In the genomic region with DNA sequence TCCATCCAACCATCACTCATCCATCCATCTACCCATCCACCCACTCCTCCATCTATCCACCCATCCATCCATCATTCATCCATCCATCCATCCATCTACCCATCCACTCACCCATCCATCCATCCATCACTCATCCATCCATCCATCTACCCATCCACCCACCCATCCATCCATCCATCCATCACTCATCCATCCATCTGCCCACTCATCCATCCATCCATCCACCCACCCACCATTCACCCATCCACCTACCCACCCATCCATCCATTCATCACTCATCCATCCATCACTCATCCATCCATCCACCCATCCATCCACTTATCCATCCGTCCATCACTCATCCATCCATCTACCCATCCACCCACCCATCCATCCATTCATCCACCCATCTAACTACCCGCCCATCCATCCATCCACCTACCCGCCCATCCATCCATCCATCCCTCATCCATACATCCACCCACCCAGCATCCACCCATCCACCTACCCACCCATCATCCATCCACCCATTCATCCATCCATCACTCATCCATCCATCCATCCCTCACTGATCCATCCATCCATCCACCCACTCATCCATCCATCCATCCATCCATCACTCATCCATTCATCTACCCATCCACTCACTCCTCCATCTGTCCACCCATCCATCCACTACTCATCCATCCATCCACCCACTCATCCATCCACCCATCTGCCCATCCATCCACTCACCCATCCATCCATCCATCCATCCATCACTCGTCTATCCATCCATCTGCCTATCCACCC, we compare ENCODE assay signal across 24 cellular contexts. TPM values are rescaled to one million over a fixed set of nuclear protein-coding genes. Genes with fewer than 3 reads are reported as not detected.
"Had no signal": no experiment of that assay in that cellular context is flagged by ENCODE, and none has a peak within 500 bp of the region (broad histone marks: within the 10 kb centered on the region; RNA-seq: fewer than 3 reads in every experiment).

No MANE protein-coding gene starts in this region.

- H3K9ac ChIP-seq: parathyroid adenoma had no signal

- H3K36me3 ChIP-seq: ovary, sigmoid colon, stomach, thoracic aorta, thyroid gland, tibial nerve, upper lobe of left lung, vagina had no signal

- FAIRE-seq: small intestine, urothelium cell line had no signal

- H3K79me2 ChIP-seq: parathyroid adenoma had no signal

- H3K4me3 ChIP-seq: ovary, psoas muscle, right lobe of liver, sigmoid colon, stomach, thoracic aorta, thyroid gland, tibial nerve, upper lobe of left lung, vagina had no signal

- H3K9me3 ChIP-seq: ovary, psoas muscle, right lobe of liver, sigmoid colon, stomach, thoracic aorta, thyroid gland, tibial nerve, upper lobe of left lung, vagina had no signal

- H3K4me1 ChIP-seq: parathyroid adenoma, psoas muscle, sigmoid colon, thyroid gland, upper lobe of left lung, vagina had no signal

- ATAC-seq: natural killer cell; psoas muscle; right cardiac atrium; right lobe of liver; stimulated activated effector memory CD8-positive, alpha-beta T cell treated with anti-CD3 and anti-CD28 coated beads, Interleukin-12 subunit alpha, Interleukin-12 subunit beta, amount 100 ng/mL, for 72 hours; stimulated activated naive B cell treated with anti-CD40 and anti-IgM and Interleukin-4, amounts not matched to agents 10 μg/mL and 1 μg/mL and 100 μg/mL, for 72 hours had no signal

- H3K27ac ChIP-seq: ovary, parathyroid adenoma, psoas muscle, right lobe of liver, sigmoid colon, stomach, thoracic aorta, thyroid gland, tibial nerve, upper lobe of left lung, vagina had no signal

- H3K27me3 ChIP-seq: ovary, right lobe of liver, sigmoid colon, stomach, thyroid gland, tibial nerve, upper lobe of left lung, vagina had no signal

- DNase-seq: natural killer cell; occipital lobe; ovary; psoas muscle; right cardiac atrium; right lobe of liver; sigmoid colon; small intestine; stimulated activated CD4-positive, alpha-beta T cell treated with anti-CD3 and anti-CD28 coated beads, Interleukin-15, amount 100 ng/mL, for 24 hours; stimulated activated CD4-positive, alpha-beta T cell treated with anti-CD3 and anti-CD28 coated beads, Interleukin-2, amount 100 ng/mL, for 24 hours; stimulated activated CD4-positive, alpha-beta T cell treated with anti-CD3 and anti-CD28 coated beads, Interleukin-2, amount 100 ng/mL, for 48 hours; stimulated activated CD4-positive, alpha-beta T cell treated with anti-CD3 and anti-CD28 coated beads, Interleukin-4, amount 100 ng/mL, for 24 hours; stimulated activated naive B cell treated with anti-CD40 and anti-IgM and Interleukin-4, amounts not matched to agents 10 μg/mL and 1 μg/mL and 100 μg/mL, for 72 hours; stimulated activated naive CD4-positive, alpha-beta T cell treated with Interleukin-2 at 50 U/mL for 16 hours; stomach; thyroid gland; trophoblast cell; upper lobe of left lung had no signal

- H2AFZ ChIP-seq: parathyroid adenoma had no signal

RNA-seq across cellular contexts. Expression of a gene that starts 24.1 kb away (rescaled TPM):
- total RNA-seq: natural killer cell, occipital lobe had no signal
